In the genomic region with DNA sequence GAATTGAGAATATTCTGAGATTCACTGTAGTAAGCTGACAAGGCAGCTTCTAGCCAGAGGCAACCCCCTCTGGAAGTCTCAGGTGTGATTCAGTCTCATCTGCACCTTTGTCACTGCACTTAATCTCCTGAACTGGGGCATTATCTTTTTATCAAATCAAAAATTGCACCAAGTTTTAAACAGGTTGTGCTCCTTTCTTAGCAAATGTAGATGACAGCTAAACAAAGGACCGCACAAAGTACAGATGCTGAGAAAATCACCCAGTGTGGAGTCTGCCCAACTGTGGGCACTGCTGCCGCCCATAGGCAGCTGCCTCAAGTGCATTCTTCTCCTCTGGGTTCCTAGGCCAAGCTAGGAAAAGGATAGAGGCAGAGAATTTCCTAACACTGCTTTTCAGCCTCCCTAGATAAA, we compare ENCODE assay signal across 10 cellular contexts. TPM values are rescaled to one million over a fixed set of nuclear protein-coding genes. Genes with fewer than 3 reads are reported as not detected.
A peak's percentile ranks its signal among the peaks of the same experiment; 100 is the strongest.
DNase-seq lines count a peak whose midpoint lies in the region; TF ChIP-seq lines count a peak whose summit lies in the region.
"Had no signal": no experiment of that assay in that cellular context is flagged by ENCODE, and none has a peak within 500 bp of the region (broad histone marks: within the 10 kb centered on the region; RNA-seq: fewer than 3 reads in every experiment).

No MANE protein-coding gene starts in this region.

- no peak overlapping the region for H3K23ac ChIP-seq in neuronal stem cell (ENCODE audit: low read depth, low read length, poor library complexity)

- intact Hi-C loops in tibial artery (cut with DNase I; ENCODE audit: low total_unique reads), result no loop called here
- intact Hi-C loops in colonic mucosa (cut with DNase I), result no loop called here

- H3K18ac ChIP-seq in neuronal stem cell (ENCODE audit: low read length), result no peak overlapping the region

- no peak overlapping the region for H3K4me3 Mint-ChIP-seq in chondrocyte (ENCODE audit: unreplicated experiment)

- peaks cover 6% of the 10 kb centered on the region for H3K27me3 Mint-ChIP-seq in chondrocyte (ENCODE audit: low read depth)

- H3K9me3 Mint-ChIP-seq in chondrocyte (ENCODE audit: low read depth), result peaks cover 10% of the 10 kb centered on the region

- H3K9ac ChIP-seq in neuronal stem cell (ENCODE audit: low read depth, low read length, poor library complexity) (no peak overlapping the region), colonic mucosa (ENCODE audit: low read depth in 2 of 2, low read length in 2 of 2) (no peak overlapping the region)
- H3K9ac ChIP-seq: BLaER1, KMS-11 had no signal

- peak overlapping the region; percentile 31 for H2AFZ ChIP-seq in neuronal stem cell (ENCODE audit: low read length)

- no peak overlapping the region for H2BK5ac ChIP-seq in neuronal stem cell (ENCODE audit: low read length)

- no peak overlapping the region for H4K91ac ChIP-seq in neuronal stem cell (ENCODE audit: low read depth, low read length, poor library complexity)

- DNase-seq in NCI-H1417 (lab: John Stamatoyannopoulos, UW) (peak; percentile 27 to 66 (median 50)), NCI-H1417 treated with DMSO at 0.1 percent for 48 hours (lab: John Stamatoyannopoulos, UW) (no peak), NCI-H128 (lab: John Stamatoyannopoulos, UW; ENCODE audit: unreplicated experiment) (peak; percentile 12), chondrocyte (ENCODE audit: low spot score) (no peak), neuronal stem cell (ENCODE audit: low spot score) (peak; percentile 31), tibial artery (no peak), NOMO-1 treated with dmso at 0.1 percent for 144 hours (lab: John Stamatoyannopoulos, UW; ENCODE audit: unreplicated experiment) (no peak), colonic mucosa (no peak)

- H2BK12ac ChIP-seq in neuronal stem cell (ENCODE audit: low read length), result no peak overlapping the region

- H3K79me1 ChIP-seq in neuronal stem cell (ENCODE audit: low read depth, low read length), result no peaks in the 10 kb centered on the region

- H2AK5ac ChIP-seq in neuronal stem cell (ENCODE audit: low read depth, low read length), result no peak overlapping the region

- no peak overlapping the region for H3K4me3 ChIP-seq in neuronal stem cell (ENCODE audit: low read length in 2 of 2)
- H3K4me3 ChIP-seq in tibial artery, result no peak overlapping the region
- no peak overlapping the region for H3K4me3 ChIP-seq in colonic mucosa
- H3K4me3 ChIP-seq: BLaER1 had no signal

- H3K27ac Mint-ChIP-seq in chondrocyte (ENCODE audit: unreplicated experiment), result no peak overlapping the region

- no peak overlapping the region for H4K8ac ChIP-seq in neuronal stem cell (ENCODE audit: low read depth, low read length)

- no peak overlapping the region for H2BK120ac ChIP-seq in neuronal stem cell (ENCODE audit: low read depth, low read length)

- H3K9me3 ChIP-seq in neuronal stem cell (replicated peaks in 1 of 2; ENCODE audit: control insufficient read depth in 2 of 2, insufficient read depth in 1 of 2, low read depth in 1 of 2, low read length in 2 of 2) (peaks cover 0 to 4% of the 10 kb centered on the region in 2 donors), tibial artery (no peaks in the 10 kb centered on the region), colonic mucosa (no peaks in the 10 kb centered on the region)

- H3K36me3 ChIP-seq in neuronal stem cell (replicated peaks in 1 of 2; ENCODE audit: control insufficient read depth in 2 of 2, insufficient read depth in 2 of 2, low read length in 2 of 2) (no peaks in the 10 kb centered on the region), tibial artery (no peaks in the 10 kb centered on the region), colonic mucosa (no peaks in the 10 kb centered on the region)
- H3K36me3 ChIP-seq: BLaER1 had no signal

- TF ChIP-seq CTCF in chondrocyte (IDR thresholded peaks at IDR 0.05) (peak; percentile 70), tibial artery (IDR thresholded peaks at IDR 0.05) (no peak), colonic mucosa (IDR thresholded peaks at IDR 0.05) (no peak)

- H3K14ac ChIP-seq in neuronal stem cell (ENCODE audit: low read length), result no peak overlapping the region

- no peaks in the 10 kb centered on the region for H3K36me3 Mint-ChIP-seq in chondrocyte (ENCODE audit: low read depth)

- H3K4me2 ChIP-seq in neuronal stem cell (ENCODE audit: insufficient read depth, low read length, poor library complexity, severe bottlenecking), result no peak overlapping the region
- H3K4me2 ChIP-seq: BLaER1, KMS-11 had no signal

- no peak overlapping the region for H2BK15ac ChIP-seq in neuronal stem cell (ENCODE audit: low read length)

- no peak overlapping the region for H3K4ac ChIP-seq in neuronal stem cell (ENCODE audit: low read length)

- H3K27me3 ChIP-seq in neuronal stem cell (ENCODE audit: control insufficient read depth in 3 of 3, insufficient read depth in 3 of 3, low read depth in 1 of 3, low read length in 3 of 3), result no peaks in the 10 kb centered on the region
- no peaks in the 10 kb centered on the region for H3K27me3 ChIP-seq in tibial artery
- H3K27me3 ChIP-seq in colonic mucosa, result no peaks in the 10 kb centered on the region
- H3K27me3 ChIP-seq: BLaER1 had no signal

- H3K4me1 Mint-ChIP-seq in chondrocyte (ENCODE audit: low read depth), result no peaks in the 10 kb centered on the region

- WGBS in neuronal stem cell (ENCODE audit: extremely low coverage in 2 of 2, insufficient read length in 2 of 2, insufficient replicate concordance in 1 of 2), 2 donors, result no CpG with 5 or more reads among the region's 2 CpGs

- H3K27ac ChIP-seq in neuronal stem cell (replicated peaks; ENCODE audit: low read length), result no peak overlapping the region
- no peak overlapping the region for H3K27ac ChIP-seq in tibial artery
- H3K27ac ChIP-seq in colonic mucosa, result no peak overlapping the region
- H3K27ac ChIP-seq: BLaER1, KMS-11 had no signal

- H3K4me1 ChIP-seq in neuronal stem cell (ENCODE audit: control insufficient read depth in 2 of 2, insufficient read depth in 1 of 2, low read depth in 1 of 2, low read length in 2 of 2) (no peaks in the 10 kb centered on the region), tibial artery (no peaks in the 10 kb centered on the region), colonic mucosa (no peaks in the 10 kb centered on the region)

RNA-seq across cellular contexts. Expression of a gene that starts 51.1 kb away (rescaled TPM):
- total RNA-seq in chondrocyte, result 47.7 to 70.9 TPM (median 69.6 TPM) in 3 replicates
- polyA plus RNA-seq in neuronal stem cell (2013, experiment 1 of 2), result 67.7 TPM
- polyA plus RNA-seq in neuronal stem cell (2013, experiment 2 of 2), result 70.7 TPM
- 10 to 100 TPM; 29.0 to 90.0 TPM for total RNA-seq in colonic mucosa

Comparison
In these comparisons a context has a peak if more than half of its experiments do, and no peak if none do; other contexts are left out.
1. DNase-seq: peak in NCI-H1417 (3 of 3), NCI-H128 (single experiment) and neuronal stem cell (single experiment); none in NCI-H1417 treated with DMSO at 0.1 percent for 48 hours (single experiment), chondrocyte (single experiment), tibial artery (0 of 2), NOMO-1 treated with dmso at 0.1 percent for 144 hours (single experiment) and colonic mucosa (single experiment).